ENCODE assay signal across 9 cellular contexts in genomic region chr6:155188707-155189496, GRCh38.
DNase-seq lines count a peak whose midpoint lies in the region; ATAC-seq and TF ChIP-seq lines count a peak whose summit lies in the region.
"Had no signal": no experiment of that assay in that cellular context is flagged by ENCODE, and none has a peak within 500 bp of the region (broad histone marks: within the 10 kb centered on the region; RNA-seq: fewer than 3 reads in every experiment).

No MANE protein-coding gene starts in this region.

- TF ChIP-seq CTCF in AG04449 (IDR thresholded peaks at IDR 0.05; ENCODE audit: insufficient read depth, low read length, missing control alignments) (no peak), HFFc6 (IDR thresholded peaks at IDR 0.05) (no peak), Calu3 (IDR thresholded peaks at IDR 0.05; ENCODE audit: unreplicated experiment) (no peak)

- no peaks in the 10 kb centered on the region for H3K9me3 Mint-ChIP-seq in HFFc6
- no peaks in the 10 kb centered on the region for H3K9me3 Mint-ChIP-seq in memory B cell
- H3K9me3 Mint-ChIP-seq in Calu3 (ENCODE audit: low read depth, unreplicated experiment): no peaks in the 10 kb centered on the region

- BruUV-seq in Calu3 (replicated peaks; lab: Mats Ljungman, UMichigan): no TSS peak

- H3K4me3 Mint-ChIP-seq in HFFc6 (peak overlapping the region; percentile 81), memory B cell (peak overlapping the region; percentile 53), Calu3 (ENCODE audit: low read depth, unreplicated experiment) (no peak overlapping the region)

- H3K4me1 Mint-ChIP-seq in HFFc6 (ENCODE audit: low read depth): peaks cover 54% of the 10 kb centered on the region
- peaks cover 16% of the 10 kb centered on the region for H3K4me1 Mint-ChIP-seq in memory B cell
- peaks cover 12% of the 10 kb centered on the region for H3K4me1 Mint-ChIP-seq in Calu3 (ENCODE audit: low read depth, unreplicated experiment)

- POLR2A ChIA-PET in AG04449 (lab: Yijun Ruan, JAX): interaction anchor here (0.6 to 1.9 kb wide), 3 partner anchors 59 to 126 kb away, joined by 3 to 9 read pairs (median 3); no protein-coding TSS in a partner anchor

- H3K4me3 ChIP-seq in AG04449 (ENCODE audit: low read depth, low read length): no peak overlapping the region; the same call in 1 of the 2 replicates
- H3K4me3 ChIP-seq: upper lobe of left lung had no signal

- CTCF ChIA-PET in AG04449 (lab: Yijun Ruan, JAX) (interaction anchor here (0.6 to 4.1 kb wide), 8 partner anchors 8 to 514 kb away, joined by 3 to 34 read pairs (median 4); no protein-coding TSS in a partner anchor), Calu3 (lab: Charles Lee) (interaction anchor here (0.7 to 1.3 kb wide), 3 partner anchors 35 to 321 kb away, joined by 3 to 4 read pairs (median 3); no protein-coding TSS in a partner anchor)

- peak overlapping the region; percentile 92 for H3K27ac Mint-ChIP-seq in HFFc6
- H3K27ac Mint-ChIP-seq in memory B cell: peak overlapping the region; percentile 24
- H3K27ac Mint-ChIP-seq in Calu3 (ENCODE audit: unreplicated experiment): no peak overlapping the region

- DNase-seq in AG04449 (ENCODE audit: low read depth, low spot score): peak; percentile 98
- peak; percentile 97 for DNase-seq in HFFc6
- peak; percentile 87 for DNase-seq in astrocyte of the hippocampus (ENCODE audit: low read depth, low spot score)
- no peak for DNase-seq in memory B cell (ENCODE audit: low spot score in 2 of 2)
- no peak for DNase-seq in Calu3
- no peak for DNase-seq in NCI-H146 (lab: John Stamatoyannopoulos, UW)
- DNase-seq: upper lobe of left lung had no signal

- H3K36me3 Mint-ChIP-seq in HFFc6 (ENCODE audit: low read depth): peaks cover 14% of the 10 kb centered on the region
- no peaks in the 10 kb centered on the region for H3K36me3 Mint-ChIP-seq in memory B cell
- H3K36me3 Mint-ChIP-seq in Calu3 (ENCODE audit: insufficient read depth, unreplicated experiment): no peaks in the 10 kb centered on the region

- peak; percentile 28 for ATAC-seq in memory B cell (ENCODE audit: low read depth)
- no peak for ATAC-seq in GM21825 (IDR thresholded peaks at IDR 0.05; ENCODE audit: unreplicated experiment)
- ATAC-seq in GM21367 (IDR thresholded peaks at IDR 0.05; ENCODE audit: unreplicated experiment): no peak

- H3K27me3 Mint-ChIP-seq in HFFc6 (ENCODE audit: insufficient read depth) (peaks cover 2% of the 10 kb centered on the region), memory B cell (no peaks in the 10 kb centered on the region), Calu3 (ENCODE audit: unreplicated experiment) (no peaks in the 10 kb centered on the region)

- intact Hi-C loops in Calu3 (cut with micrococcal nuclease; ENCODE audit: unreplicated experiment): no loop called here

Comparison
In these comparisons a context has a peak if more than half of its experiments do, and no peak if none do; other contexts are left out.
1. DNase-seq: peak in AG04449 (single experiment), HFFc6 (single experiment) and astrocyte of the hippocampus (single experiment); none in memory B cell (0 of 2), Calu3 (single experiment) and NCI-H146 (single experiment).